1 cellular context compared by ENCODE assay signal in genomic region chr20:57091748-57092111, GRCh38.
TF ChIP-seq lines count a peak whose summit lies in the region.

No MANE protein-coding gene starts in this region.

TF ChIP-seq in GM23338, 12 proteins besides CTCF, POLR2A, EP300 and RAD21 (continued from another document):
- TF ChIP-seq REST (IDR thresholded peaks at IDR 0.05; ENCODE audit: unreplicated experiment): no peak
- TF ChIP-seq JUNB (IDR thresholded peaks at IDR 0.05; ENCODE audit: unreplicated experiment): no peak
